ENCODE assay signal across 14 cellular contexts in genomic region chr2:44632931-44633689, GRCh38.
DNase-seq lines count a peak whose midpoint lies in the region; ATAC-seq, FAIRE-seq and TF ChIP-seq lines count a peak whose summit lies in the region.
"Had no signal": no experiment of that assay in that cellular context is flagged by ENCODE, and none has a peak within 500 bp of the region (broad histone marks: within the 10 kb centered on the region; RNA-seq: fewer than 3 reads in every experiment).

No MANE protein-coding gene starts in this region.

- peaks cover 18% of the 10 kb centered on the region for H3K9me3 Mint-ChIP-seq in activated CD4-positive, alpha-beta T cell treated with anti-CD3 and anti-CD28 coated beads, Interleukin-2, amount 10 ng/mL, durations not matched to agents 7 days and 5 days

- H3K4me3 ChIP-seq in small intestine (ENCODE audit: low read depth in 1 of 2, low read length in 2 of 2) (no peak overlapping the region), body of pancreas (no peak overlapping the region)
- H3K4me3 ChIP-seq: BLaER1 treated with 17β-estradiol and CSF1 and Interleukin-3, amounts not matched to agents 10 nM and 100 nM had no signal

- TF ChIP-seq POLR2A in body of pancreas (IDR thresholded peaks at IDR 0.05): no peak

- H3K27me3 Mint-ChIP-seq in activated CD4-positive, alpha-beta T cell treated with anti-CD3 and anti-CD28 coated beads, Interleukin-2, amount 10 ng/mL, durations not matched to agents 7 days and 5 days: no peaks in the 10 kb centered on the region
- H3K27me3 Mint-ChIP-seq: CD4-positive, alpha-beta T cell had no signal

- intact Hi-C loops in body of pancreas (cut with DNase I): no loop called here

- no peak for TF ChIP-seq CTCF in body of pancreas (IDR thresholded peaks at IDR 0.05)

- H3K27me3 ChIP-seq in small intestine (ENCODE audit: control insufficient read depth in 2 of 2, insufficient read depth in 2 of 2, low read length in 2 of 2) (no peaks in the 10 kb centered on the region), body of pancreas (no peaks in the 10 kb centered on the region)
- H3K27me3 ChIP-seq: BLaER1 treated with 17β-estradiol and CSF1 and Interleukin-3, amounts not matched to agents 10 nM and 100 nM had no signal

- no peaks in the 10 kb centered on the region for H3K4me1 ChIP-seq in small intestine (ENCODE audit: control insufficient read depth in 2 of 2, insufficient read depth in 1 of 2, low read depth in 1 of 2, low read length in 1 of 2)
- H3K4me1 ChIP-seq in body of pancreas: no peaks in the 10 kb centered on the region
- H3K4me1 ChIP-seq: BLaER1 treated with 17β-estradiol and CSF1 and Interleukin-3, amounts not matched to agents 10 nM and 100 nM had no signal

- 79 to 90% (median 87%) methylated on average over 4 of the region's 4 CpGs for WGBS in small intestine, 3 donors
- 77 to 86% methylated on average over 4 of the region's 4 CpGs for WGBS in body of pancreas, 2 donors

- peak; percentile 49 for FAIRE-seq in G401.6 (lab: Jason Lieb, UNC)
- FAIRE-seq in TTC549 (lab: Jason Lieb, UNC): peak; percentile 67
- peak; percentile 57 for FAIRE-seq in small intestine (lab: Jason Lieb, UNC)
- FAIRE-seq: GM12892 had no signal

- H3K36me3 ChIP-seq in small intestine (ENCODE audit: control insufficient read depth in 2 of 2, insufficient read depth in 2 of 2, low read length in 2 of 2): no peaks in the 10 kb centered on the region
- H3K36me3 ChIP-seq in body of pancreas (replicated peaks in 1 of 2; ENCODE audit: insufficient read depth in 1 of 2, low read depth in 2 of 2): no peaks in the 10 kb centered on the region

- no peak for DNase-seq in activated CD4-positive, alpha-beta T cell treated with anti-CD3 and anti-CD28 coated beads, Interleukin-2, amount 10 ng/mL, durations not matched to agents 7 days and 5 days
- DNase-seq in activated CD4-positive, alpha-beta T cell treated with anti-CD3 and anti-CD28 coated beads for 4 hours: no peak
- DNase-seq in small intestine (no peak), body of pancreas (no peak)
- DNase-seq: ACHN; CD4-positive, alpha-beta T cell; DMS79; GOT3; H9 had no signal

- ATAC-seq in body of pancreas: no peak
- no peak for ATAC-seq in HG03135 (IDR thresholded peaks at IDR 0.05; ENCODE audit: unreplicated experiment)

- H3K27ac ChIP-seq in small intestine (ENCODE audit: low read depth in 1 of 2, low read length in 1 of 2) (no peak overlapping the region), body of pancreas (no peak overlapping the region)
- H3K27ac ChIP-seq: BLaER1 treated with 17β-estradiol and CSF1 and Interleukin-3, amounts not matched to agents 10 nM and 100 nM had no signal

- peak overlapping the region; percentile 67 for H3K27ac Mint-ChIP-seq in activated CD4-positive, alpha-beta T cell treated with anti-CD3 and anti-CD28 coated beads, Interleukin-2, amount 10 ng/mL, durations not matched to agents 7 days and 5 days
- H3K27ac Mint-ChIP-seq: CD4-positive, alpha-beta T cell; H9 had no signal

- no peak overlapping the region for H3K4me3 Mint-ChIP-seq in activated CD4-positive, alpha-beta T cell treated with anti-CD3 and anti-CD28 coated beads, Interleukin-2, amount 10 ng/mL, durations not matched to agents 7 days and 5 days
- H3K4me3 Mint-ChIP-seq: CD4-positive, alpha-beta T cell; H9 had no signal

- H3K9me3 ChIP-seq in small intestine (ENCODE audit: control insufficient read depth, low read depth) (no peaks in the 10 kb centered on the region), body of pancreas (no peaks in the 10 kb centered on the region)

- H3K36me3 Mint-ChIP-seq in activated CD4-positive, alpha-beta T cell treated with anti-CD3 and anti-CD28 coated beads, Interleukin-2, amount 10 ng/mL, durations not matched to agents 7 days and 5 days (ENCODE audit: low read depth): peaks cover 6% of the 10 kb centered on the region

- POLR2A ChIA-PET in activated CD4-positive, alpha-beta T cell treated with anti-CD3 and anti-CD28 coated beads, Interleukin-2, amount 10 ng/mL, durations not matched to agents 7 days and 5 days (lab: Charles Lee): no interaction called here

- CTCF ChIA-PET in activated CD4-positive, alpha-beta T cell treated with anti-CD3 and anti-CD28 coated beads, Interleukin-2, amount 10 ng/mL, durations not matched to agents 7 days and 5 days (lab: Charles Lee): no interaction called here

- H3K4me1 Mint-ChIP-seq in activated CD4-positive, alpha-beta T cell treated with anti-CD3 and anti-CD28 coated beads, Interleukin-2, amount 10 ng/mL, durations not matched to agents 7 days and 5 days: peaks cover 7% of the 10 kb centered on the region
